In genomic region chr6:166400649-166401250, GRCh38 we compare ENCODE assay signal across 8 cellular contexts. TPM values are rescaled to one million over a fixed set of nuclear protein-coding genes. Genes with fewer than 3 reads are reported as not detected.
DNase-seq lines count a peak whose midpoint lies in the region; ATAC-seq and TF ChIP-seq lines count a peak whose summit lies in the region.
"Not testable (repeated sequence)": the region's sequence is repeated elsewhere in the genome, so short reads cannot be mapped to it uniquely, and the experiment has no call there.

No MANE protein-coding gene starts in this region.

- intact Hi-C loops in CD4-positive, alpha-beta memory T cell (cut with micrococcal nuclease), result loop anchor here (1.0 to 5.0 kb wide), 6 partner anchors 17 to 244 kb away; partner anchors contain the start of gene SFT2D1

- H3K9me3 Mint-ChIP-seq in CD4-positive, alpha-beta memory T cell; chondrocyte (ENCODE audit: low read depth): not testable (repeated sequence)

- DNase-seq in CD4-positive, alpha-beta memory T cell, result peak; percentile 58 to 67 (median 61)
- peak; percentile 35 to 73 for DNase-seq in NCI-H524 (lab: John Stamatoyannopoulos, UW)
- not testable (repeated sequence) for DNase-seq in chondrocyte (ENCODE audit: low spot score)
- peak; percentile 80 for DNase-seq in islet precursor cell
- peak; percentile 53 for DNase-seq in smooth muscle cell of the brain vasculature (ENCODE audit: low read depth, low spot score)

- H3K4me1 Mint-ChIP-seq in CD4-positive, alpha-beta memory T cell; chondrocyte (ENCODE audit: low read depth): not testable (repeated sequence)

- peak; percentile 91 for TF ChIP-seq CTCF in chondrocyte (IDR thresholded peaks at IDR 0.05)

- CTCF ChIA-PET in CD4-positive, alpha-beta memory T cell (lab: Charles Lee; ENCODE audit: partially characterized antibody), result interaction anchor here (0.7 to 6.2 kb wide), 43 partner anchors 8 to 515 kb away, joined by 3 to 104 read pairs (median 5); partner anchors contain the start of gene PRR18

- H3K36me3 Mint-ChIP-seq in CD4-positive, alpha-beta memory T cell; chondrocyte (ENCODE audit: low read depth): not testable (repeated sequence)

- POLR2A ChIA-PET in CD4-positive, alpha-beta memory T cell (lab: Charles Lee; ENCODE audit: partially characterized antibody), result interaction anchor here (0.6 to 2.1 kb wide), 7 partner anchors 11 to 245 kb away, joined by 3 to 6 read pairs (median 4); no protein-coding TSS in a partner anchor

- H3K27ac ChIP-seq in CD4-positive, alpha-beta memory T cell (ENCODE audit: low read depth, low read length), result not testable (repeated sequence)

- not testable (repeated sequence) for H3K27me3 Mint-ChIP-seq in CD4-positive, alpha-beta memory T cell; chondrocyte (ENCODE audit: low read depth)

- H3K27me3 ChIP-seq in CD4-positive, alpha-beta memory T cell (ENCODE audit: insufficient read depth, low read length), result not testable (repeated sequence)

- H3K36me3 ChIP-seq in CD4-positive, alpha-beta memory T cell (ENCODE audit: insufficient read depth, low read length), result not testable (repeated sequence)

- H3K27ac Mint-ChIP-seq in CD4-positive, alpha-beta memory T cell, result peak overlapping the region in 2 of 7 donors; percentile 30 to 41
- H3K27ac Mint-ChIP-seq in chondrocyte (ENCODE audit: unreplicated experiment), result not testable (repeated sequence)

- not testable (repeated sequence) for H3K9me3 ChIP-seq in CD4-positive, alpha-beta memory T cell (ENCODE audit: control insufficient read depth in 1 of 2, low read length in 2 of 2)

- H3K4me3 ChIP-seq in CD4-positive, alpha-beta memory T cell (ENCODE audit: low read length in 2 of 2), result not testable (repeated sequence)

- H3K4me1 ChIP-seq in CD4-positive, alpha-beta memory T cell (ENCODE audit: insufficient read depth, low read length), result not testable (repeated sequence)

- peak; percentile 85 for ATAC-seq in GM19395 (IDR thresholded peaks at IDR 0.05; ENCODE audit: unreplicated experiment)
- peak; percentile 65 for ATAC-seq in HG03469 (IDR thresholded peaks at IDR 0.05; ENCODE audit: unreplicated experiment)
- ATAC-seq in activated CD4-positive, CD25-positive, alpha-beta regulatory T cell treated with anti-CD3 and anti-CD28 coated beads, Interleukin-2, amount 50 U/mL, for 24 hours, result peak; percentile 76 to 77

- H3K4me3 Mint-ChIP-seq in CD4-positive, alpha-beta memory T cell; chondrocyte (ENCODE audit: unreplicated experiment): not testable (repeated sequence)

RNA-seq across cellular contexts. Expression of gene MPC1, which starts 18.0 kb away (rescaled TPM):
- total RNA-seq in CD4-positive, alpha-beta memory T cell, result 10 to 100 TPM; 33.1 to 34.7 TPM
- polyA plus RNA-seq in CD4-positive, alpha-beta memory T cell, result 10 to 100 TPM; 57.2 to 85.0 TPM
- total RNA-seq in chondrocyte, result 25.1 to 31.6 TPM (median 30.1 TPM) in 3 replicates

RNA-seq across cellular contexts. Expression of gene SFT2D1, which starts 58.4 kb away (rescaled TPM):
- total RNA-seq in CD4-positive, alpha-beta memory T cell, result 10 to 100 TPM; 37.5 to 40.3 TPM
- 10 to 100 TPM; 37.3 to 70.3 TPM for polyA plus RNA-seq in CD4-positive, alpha-beta memory T cell
- total RNA-seq in chondrocyte, result 19.0 to 30.0 TPM (median 26.0 TPM) in 3 replicates
